Comparison of ENCODE assay signal across 31 cellular contexts in genomic region chr11:63240791-63241379, GRCh38. TPM values are rescaled to one million over a fixed set of nuclear protein-coding genes. Genes with fewer than 3 reads are reported as not detected.
"Had no signal": no experiment of that assay in that cellular context is flagged by ENCODE, and none has a peak within 500 bp of the region (broad histone marks: within the 10 kb centered on the region; RNA-seq: fewer than 3 reads in every experiment).

No MANE protein-coding gene starts in this region.

- H3K27me3 ChIP-seq: cardiac muscle cell, colonic mucosa had no signal

- H3K27ac ChIP-seq: cardiac muscle cell, colonic mucosa, heart right ventricle, lower lobe of right lung, spleen, thoracic aorta had no signal

- H3K36me3 ChIP-seq: cardiac muscle cell, colonic mucosa, heart right ventricle, lower lobe of right lung, spleen, thoracic aorta had no signal

- H3K4me3 ChIP-seq: cardiac muscle cell, colonic mucosa, heart right ventricle, lower lobe of right lung, spleen, thoracic aorta had no signal

- ATAC-seq: activated naive CD4-positive, alpha-beta T cell treated with anti-CD3 and anti-CD28 coated beads, Interleukin-2, amount 50 U/mL, for 72 hours; activated T-cell treated with anti-CD3 and anti-CD28 coated beads, Interleukin-2, amount 50 U/mL, for 72 hours; heart right ventricle; lower lobe of right lung; natural killer cell treated with Interleukin-12 subunit alpha and Interleukin-12 subunit beta and Interleukin-15 and Interleukin-18, amount 100 ng/mL, for 72 hours; right cardiac atrium had no signal

- DNase-seq: activated CD4-positive, alpha-beta T cell treated with anti-CD3 and anti-CD28 coated beads for 1 hour; activated CD4-positive, alpha-beta T cell treated with anti-CD3 and anti-CD28 coated beads, Interleukin-2, amount 10 ng/mL, durations not matched to agents 7 days and 5 days; activated naive CD4-positive, alpha-beta T cell; activated T-cell treated with anti-CD3 and anti-CD28 coated beads for 4 hours; activated T-cell treated with anti-CD3 and anti-CD28 coated beads, Interleukin-2, amount 50 U/mL, for 72 hours; anterior cingulate cortex; cerebellar nuclear complex; colonic mucosa; effector CD8-positive, alpha-beta T cell; erythroblast; foreskin melanocyte; heart right ventricle; lower lobe of right lung; mesendoderm; posterior cingulate gyrus; right cardiac atrium; spleen; stimulated activated CD4-positive, alpha-beta T cell treated with anti-CD3 and anti-CD28 coated beads, Interleukin-2, amount 100 ng/mL, for 48 hours; stimulated activated naive CD4-positive, alpha-beta T cell treated with Interleukin-2 at 50 U/mL for 16 hours; T1000; trophoblast cell had no signal

- H3K27ac Mint-ChIP-seq: activated CD4-positive, alpha-beta T cell treated with anti-CD3 and anti-CD28 coated beads, Interleukin-2, amount 10 ng/mL, durations not matched to agents 7 days and 5 days; activated naive CD4-positive, alpha-beta T cell treated with anti-CD3 and anti-CD28 coated beads, Interleukin-2, amount 50 U/mL, for 72 hours; activated T-cell treated with anti-CD3 and anti-CD28 coated beads, Interleukin-2, amount 50 U/mL, for 72 hours; natural killer cell treated with Interleukin-12 subunit alpha and Interleukin-12 subunit beta and Interleukin-15 and Interleukin-18, amount 100 ng/mL, for 72 hours; T-helper 1 cell treated with Interleukin-12 subunit alpha and Interleukin-12 subunit beta and Interleukin-4 antibody, amounts not matched to agents 30 μg/mL and 1 μg/mL, for 36 hours had no signal

- H3K9me3 ChIP-seq: colonic mucosa, lower lobe of right lung, thoracic aorta had no signal

- H3K36me3 Mint-ChIP-seq: natural killer cell treated with Interleukin-12 subunit alpha and Interleukin-12 subunit beta and Interleukin-15 and Interleukin-18, amount 100 ng/mL, for 72 hours had no signal

- H3K4me3 Mint-ChIP-seq: activated CD4-positive, alpha-beta T cell treated with anti-CD3 and anti-CD28 coated beads, Interleukin-2, amount 10 ng/mL, durations not matched to agents 7 days and 5 days; activated T-cell treated with anti-CD3 and anti-CD28 coated beads, Interleukin-2, amount 50 U/mL, for 72 hours; natural killer cell treated with Interleukin-12 subunit alpha and Interleukin-12 subunit beta and Interleukin-15 and Interleukin-18, amount 100 ng/mL, for 72 hours; T-helper 1 cell treated with Interleukin-12 subunit alpha and Interleukin-12 subunit beta and Interleukin-4 antibody, amounts not matched to agents 30 μg/mL and 1 μg/mL, for 36 hours had no signal

- H3K4me1 ChIP-seq: colonic mucosa, heart right ventricle, lower lobe of right lung, spleen had no signal

RNA-seq across cellular contexts. Expression of gene SLC22A25, which starts 2.5 kb away (rescaled TPM):
- total RNA-seq: activated CD4-positive, alpha-beta T cell treated with anti-CD3 and anti-CD28 coated beads, Interleukin-2, amount 10 ng/mL, durations not matched to agents 7 days and 5 days; activated naive CD4-positive, alpha-beta T cell treated with anti-CD3 and anti-CD28 coated beads, Interleukin-2, amount 50 U/mL, for 72 hours; activated T-cell treated with anti-CD3 and anti-CD28 coated beads, Interleukin-2, amount 50 U/mL, for 72 hours; cardiac muscle cell; colonic mucosa; dermis microvascular lymphatic vessel endothelial cell; glomerular endothelial cell; heart right ventricle; kidney epithelial cell; lower lobe of right lung; mononuclear cell; myocyte; natural killer cell treated with Interleukin-12 subunit alpha and Interleukin-12 subunit beta and Interleukin-15 and Interleukin-18, amount 100 ng/mL, for 72 hours; right cardiac atrium; spleen; thoracic aorta had no signal
- polyA plus RNA-seq: heart right ventricle, right cardiac atrium had no signal
